Comparison of ENCODE assay signal across 1 cellular context in the genomic region with DNA sequence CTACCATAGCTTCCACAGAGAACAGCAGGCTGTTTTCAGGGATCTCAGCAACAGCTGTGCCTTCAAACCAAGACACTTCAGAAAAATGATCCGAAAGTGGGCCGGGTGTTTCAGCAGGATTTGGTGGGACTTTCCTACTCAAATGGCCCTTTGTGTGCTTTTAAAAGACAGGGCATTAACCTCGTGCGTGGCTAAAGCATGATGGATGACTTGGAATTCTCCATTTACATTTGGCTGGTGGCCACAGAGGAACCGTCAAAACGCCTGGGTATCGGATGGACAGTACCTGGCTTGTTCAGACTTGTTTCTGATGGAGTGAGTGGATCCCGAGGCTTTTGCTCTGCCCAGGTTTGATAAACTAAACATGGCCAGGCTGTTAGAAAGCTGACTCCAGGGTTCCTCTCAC.
TF ChIP-seq lines count a peak whose summit lies in the region.

No MANE protein-coding gene starts in this region.

TF ChIP-seq in IMR-90, 13 proteins besides CTCF, POLR2A, EP300 and RAD21 (continued from another document):
- TF ChIP-seq NFE2L2 (IDR thresholded peaks at IDR 0.05; ENCODE audit: low read depth, low read length) (no peak), SMC3 (IDR thresholded peaks at IDR 0.05; ENCODE audit: low read depth, low read length) (no peak)
